8 cellular contexts compared by ENCODE assay signal in the genomic region with DNA sequence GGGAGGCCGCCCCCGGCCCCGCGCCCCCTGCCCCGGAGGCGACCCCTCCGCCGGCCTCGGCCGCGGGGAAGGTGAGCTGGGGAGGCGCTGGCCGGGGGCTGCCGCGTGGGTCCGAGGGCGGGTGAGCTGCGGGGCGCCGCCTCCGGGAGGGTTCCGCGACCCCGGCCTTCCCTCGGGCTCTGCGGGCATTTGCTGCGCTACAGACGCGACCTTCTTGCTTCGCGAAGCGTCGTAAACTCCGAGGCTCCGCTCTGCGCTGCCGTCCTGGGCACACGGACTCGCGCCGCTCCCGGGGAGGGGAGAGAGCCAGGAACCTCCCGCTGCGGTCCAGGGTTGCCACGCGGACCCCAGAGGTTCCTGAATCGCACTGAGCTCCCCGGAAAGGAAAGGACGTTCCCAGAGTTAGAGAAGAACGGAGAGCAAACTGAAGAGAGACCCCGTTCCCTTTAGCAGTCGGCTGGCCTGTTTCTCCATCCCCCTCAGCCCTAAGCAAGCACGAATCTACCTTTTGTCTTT. TPM values are rescaled to one million over a fixed set of nuclear protein-coding genes. Genes with fewer than 3 reads are reported as not detected.
DNase-seq lines count a peak whose midpoint lies in the region; ATAC-seq, FAIRE-seq and TF ChIP-seq lines count a peak whose summit lies in the region.

No MANE protein-coding gene starts in this region.

- H3K36me3 ChIP-seq in adrenal gland (replicated peaks in 1 of 2) (peaks cover 0 to 16% of the 10 kb centered on the region in 2 donors), kidney (ENCODE audit: control insufficient read depth in 1 of 2, insufficient read depth in 2 of 2, low read length in 2 of 2) (peaks cover 0 to 2% of the 10 kb centered on the region in 2 donors)

- H3K9ac ChIP-seq in kidney (ENCODE audit: low read length in 2 of 2): peak overlapping the region in 1 of 2 donors; percentile 78

- H3K9me3 ChIP-seq in adrenal gland (replicated peaks in 1 of 3) (no peaks in the 10 kb centered on the region), kidney (ENCODE audit: control insufficient read depth in 1 of 2, low read length in 2 of 2) (no peaks in the 10 kb centered on the region)

- in situ Hi-C loops in ACHN (cut with HindIII; ENCODE audit: low pct_ligation_motif_present, low pct_unique_long_range_greater_than_20kb, low sequenced_read_pairs): no loop called here

- H3K4me1 ChIP-seq in adrenal gland (replicated peaks in 1 of 2): peaks cover 12 to 29% of the 10 kb centered on the region in 2 donors
- peaks cover 12 to 18% of the 10 kb centered on the region in 2 donors for H3K4me1 ChIP-seq in kidney (ENCODE audit: control insufficient read depth in 1 of 2, insufficient read depth in 1 of 2, low read depth in 1 of 2, low read length in 2 of 2)

- ATAC-seq in GM19025 (IDR thresholded peaks at IDR 0.05; ENCODE audit: low read depth, unreplicated experiment): peak; percentile 39
- peak; percentile 17 for ATAC-seq in HG03565 (IDR thresholded peaks at IDR 0.05; ENCODE audit: unreplicated experiment)
- no peak for ATAC-seq in HG03139 (IDR thresholded peaks at IDR 0.05; ENCODE audit: unreplicated experiment)

- peak; percentile 12 for DNase-seq in ACHN
- peak in 2 of 7 donors; percentile 20 to 27 for DNase-seq in adrenal gland
- no peak for DNase-seq in kidney
- DNase-seq in substantia nigra (lab: John Stamatoyannopoulos, UW): peak in 1 of 49 donors; percentile 64
- DNase-seq in 8988T: no peak

- TF ChIP-seq POLR2A in adrenal gland (IDR thresholded peaks at IDR 0.05): no peak

- no peak for TF ChIP-seq CTCF in adrenal gland (IDR thresholded peaks at IDR 0.05)
- TF ChIP-seq CTCF in kidney (IDR thresholded peaks at IDR 0.05; ENCODE audit: borderline replicate concordance, extremely low read depth, insufficient read depth): no peak

- FAIRE-seq in kidney (lab: Jason Lieb, UNC): no peak

- H3K4me3 ChIP-seq in adrenal gland: peak overlapping the region; percentile 55 to 94 (median 74)
- peak overlapping the region; percentile 59 to 93 for H3K4me3 ChIP-seq in kidney (ENCODE audit: low read length in 2 of 2)

- 0 to 1% (median 1%) methylated on average over 5 to 53 of the region's 53 CpGs for WGBS in adrenal gland, 4 donors

- intact Hi-C loops in adrenal gland (cut with DNase I) (no loop called here), kidney (cut with DNase I) (no loop called here)

- H3K27me3 ChIP-seq in adrenal gland: no peaks in the 10 kb centered on the region

- H3K27ac ChIP-seq in adrenal gland (peak overlapping the region in 3 of 5 donors; percentile 22 to 74 (median 55)), kidney (ENCODE audit: low read depth in 2 of 2, low read length in 2 of 2) (peak overlapping the region in 1 of 2 donors; percentile 43), substantia nigra (ENCODE audit: low read depth, low read length, poor library complexity, severe bottlenecking) (peak overlapping the region; percentile 58)

RNA-seq across cellular contexts. Expression of gene SLX9, which starts 0.3 kb away (rescaled TPM):
- total RNA-seq in adrenal gland: 10 to 100 TPM; 11.1 to 45.3 (median 26.6) TPM
- 10 to 100 TPM; 13.1 to 22.8 (median 21.4) TPM for polyA plus RNA-seq in adrenal gland
- total RNA-seq in kidney: 27.1 TPM
- polyA plus RNA-seq in kidney (ENCODE audit: insufficient read depth, low read depth, low replicate concordance): 35.1 TPM

RNA-seq across cellular contexts. Expression of gene ITGB2, which starts 19.5 kb away (rescaled TPM):
- total RNA-seq in adrenal gland: 100 to 1,000 TPM in 4 of 8 donors, 10 to 100 TPM in 4; 68.2 to 212 (median 120) TPM
- polyA plus RNA-seq in adrenal gland: 100 to 1,000 TPM in 2 of 3 donors, 10 to 100 TPM in 1; 10.9 to 249 (median 101) TPM
- 111 TPM for total RNA-seq in kidney
- 9.5 TPM for polyA plus RNA-seq in kidney (ENCODE audit: insufficient read depth, low read depth, low replicate concordance)
